In genomic region chr17:76351526-76352071, GRCh38 we compare ENCODE assay signal across 1 cellular context.
TF ChIP-seq lines count a peak whose summit lies in the region.

No MANE protein-coding gene starts in this region.

TF ChIP-seq in liver, 16 proteins besides CTCF, POLR2A, EP300 and RAD21 (continued from another document):
- no peak for TF ChIP-seq ZBTB33 (IDR thresholded peaks at IDR 0.05)
- TF ChIP-seq EGR1 (IDR thresholded peaks at IDR 0.05; ENCODE audit: low read depth in 2 of 2): no peak
- TF ChIP-seq JUND (IDR thresholded peaks at IDR 0.05): peak; percentile 37 to 52
- peak; percentile 49 for TF ChIP-seq YY1 (IDR thresholded peaks at IDR 0.05)
- TF ChIP-seq HNF4A (conservative IDR thresholded peaks at IDR 0.05): peak; percentile 61 to 62
TF ChIP-seq in liver: peak in this region for 8.
